Comparison of ENCODE assay signal across 2 cellular contexts in the genomic region with DNA sequence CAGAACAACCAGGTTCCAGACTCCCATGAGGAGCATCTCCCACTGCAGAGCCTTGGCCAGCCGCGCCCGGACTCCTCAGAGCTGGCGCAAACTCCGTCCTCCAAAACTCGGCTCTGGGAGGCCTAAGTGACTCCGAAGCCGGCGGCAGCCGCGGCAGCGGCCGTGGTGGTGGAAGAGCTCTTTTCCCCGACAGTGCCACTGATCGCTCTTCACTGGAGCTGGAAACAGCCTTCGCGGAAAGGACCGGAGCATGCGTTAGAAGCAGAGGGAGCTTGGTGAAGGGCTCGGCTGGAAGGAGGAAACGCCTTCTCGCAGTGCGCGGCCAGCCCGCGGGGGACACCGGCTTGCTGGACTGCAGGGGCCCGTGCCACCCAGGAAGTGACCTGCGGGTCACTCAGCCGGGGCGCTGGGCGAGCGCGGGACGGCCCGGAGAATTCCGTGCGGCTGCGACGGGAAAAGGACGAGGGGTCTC.
TF ChIP-seq lines count a peak whose summit lies in the region.

No MANE protein-coding gene starts in this region.

TF ChIP-seq in WTC11, 78 proteins besides CTCF, POLR2A, EP300 and RAD21:
- TF ChIP-seq RELA (CRISPR knock-in tag; IDR thresholded peaks at IDR 0.05; ENCODE audit: borderline replicate concordance) (no peak), GTF2I (CRISPR knock-in tag; conservative IDR thresholded peaks at IDR 0.05) (no peak), ZNF317 (CRISPR knock-in tag; IDR thresholded peaks at IDR 0.05; ENCODE audit: borderline replicate concordance, low read depth) (0 out of 2 replicates have a peak, but pooled peaks have one; percentile 22), E2F5 (CRISPR knock-in tag; IDR thresholded peaks at IDR 0.05) (0 out of 2 replicates have a peak, but pooled peaks have one; percentile 15)

TF ChIP-seq in HEK293T, 16 proteins besides CTCF, POLR2A, EP300 and RAD21:
- TF ChIP-seq ARNT (IDR thresholded peaks at IDR 0.05), result no peak
- no peak for TF ChIP-seq HDGF (IDR thresholded peaks at IDR 0.05; ENCODE audit: borderline replicate concordance)
- TF ChIP-seq ELF4 (IDR thresholded peaks at IDR 0.05), result no peak
